Comparison of ENCODE assay signal across 28 cellular contexts in the genomic region with DNA sequence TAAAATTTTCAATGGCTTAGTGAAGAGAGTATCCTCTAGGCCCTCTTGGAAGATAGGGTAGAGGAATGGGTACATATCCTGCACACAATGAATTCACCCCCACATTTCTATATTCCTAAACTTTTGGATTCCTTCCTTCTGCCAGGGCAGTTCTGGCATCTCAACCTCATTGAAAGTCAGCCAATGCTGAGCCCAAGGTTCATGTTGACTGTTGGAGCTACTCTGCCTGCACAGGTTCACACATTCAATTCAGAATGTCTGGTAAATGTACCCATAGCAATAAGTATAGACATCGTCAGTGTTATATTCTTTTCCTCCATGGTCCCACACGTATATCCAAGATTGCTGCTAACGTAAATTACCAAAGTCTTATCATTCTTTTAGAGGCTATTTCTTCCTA.
"Had no signal": no experiment of that assay in that cellular context is flagged by ENCODE, and none has a peak within 500 bp of the region (broad histone marks: within the 10 kb centered on the region; RNA-seq: fewer than 3 reads in every experiment).

No MANE protein-coding gene starts in this region.

- H3K4me1 ChIP-seq: stomach, suprapubic skin, testis, thyroid gland, tibial artery, tibial nerve, transverse colon, upper lobe of left lung, upper lobe of right lung, uterus, vagina had no signal

- H3K27me3 ChIP-seq: stomach, suprapubic skin, testis, thyroid gland, tibial artery, tibial nerve, transverse colon, upper lobe of left lung, upper lobe of right lung, uterus, vagina had no signal

- H3K27me3 Mint-ChIP-seq: type B pancreatic cell had no signal

- H3K4me3 Mint-ChIP-seq: stimulated activated effector memory CD8-positive, alpha-beta T cell treated with anti-CD3 and anti-CD28 coated beads, Interleukin-12 subunit alpha, Interleukin-12 subunit beta, amount 100 ng/mL, for 72 hours; stimulated activated memory B cell treated with anti-CD40 and anti-IgM and Interleukin-4, amounts not matched to agents 10 μg/mL and 1 μg/mL and 100 μg/mL, for 72 hours; stimulated activated naive B cell treated with anti-CD40 and anti-IgM and Interleukin-4, amounts not matched to agents 10 μg/mL and 1 μg/mL and 100 μg/mL, for 72 hours; stimulated activated naive CD8-positive, alpha-beta T cell treated with anti-CD3 and anti-CD28 coated beads, Interleukin-15, amount 100 ng/mL, for 72 hours; stimulated activated naive CD8-positive, alpha-beta T cell treated with anti-CD3 and anti-CD28 coated beads, Interleukin-15, Interleukin-2, amounts not matched to agents 100 ng/mL and 50 ng/mL, for 24 hours; type B pancreatic cell had no signal

- H3K27ac Mint-ChIP-seq: stimulated activated effector memory CD8-positive, alpha-beta T cell treated with anti-CD3 and anti-CD28 coated beads, Interleukin-12 subunit alpha, Interleukin-12 subunit beta, amount 100 ng/mL, for 72 hours; stimulated activated memory B cell treated with anti-CD40 and anti-IgM and Interleukin-4, amounts not matched to agents 10 μg/mL and 1 μg/mL and 100 μg/mL, for 72 hours; stimulated activated naive B cell treated with anti-CD40 and anti-IgM and Interleukin-4, amounts not matched to agents 10 μg/mL and 1 μg/mL and 100 μg/mL, for 72 hours; stimulated activated naive CD8-positive, alpha-beta T cell treated with anti-CD3 and anti-CD28 coated beads, Interleukin-15, amount 100 ng/mL, for 72 hours; stimulated activated naive CD8-positive, alpha-beta T cell treated with anti-CD3 and anti-CD28 coated beads, Interleukin-15, Interleukin-2, amounts not matched to agents 100 ng/mL and 50 ng/mL, for 24 hours; type B pancreatic cell had no signal

- H3K27ac ChIP-seq: stomach, suprapubic skin, testis, thoracic aorta, thyroid gland, tibial artery, tibial nerve, transverse colon, upper lobe of left lung, upper lobe of right lung, uterus, vagina had no signal

- DNase-seq: stimulated activated CD4-positive, alpha-beta T cell treated with anti-CD3 and anti-CD28 coated beads, Interleukin-2, amount 100 ng/mL, for 48 hours; stimulated activated CD4-positive, alpha-beta T cell treated with anti-CD3 and anti-CD28 coated beads, Interleukin-4, amount 100 ng/mL, for 1 hour; stimulated activated CD4-positive, alpha-beta T cell treated with anti-CD3 and anti-CD28 coated beads, Interleukin-4, amount 100 ng/mL, for 24 hours; stimulated activated CD4-positive, alpha-beta T cell treated with anti-CD3 and anti-CD28 coated beads, Interleukin-4, amount 100 ng/mL, for 4 hours; stimulated activated CD8-positive, alpha-beta memory T cell treated with anti-CD3 and anti-CD28 coated beads, Interleukin-4, amount 100 ng/mL, for 48 hours; stimulated activated naive B cell treated with anti-CD40 and anti-IgM and Interleukin-4, amounts not matched to agents 10 μg/mL and 1 μg/mL and 100 μg/mL, for 72 hours; stimulated activated naive CD4-positive, alpha-beta T cell; stimulated activated naive CD4-positive, alpha-beta T cell treated with Interleukin-2 at 50 U/mL for 16 hours; stimulated activated naive CD8-positive, alpha-beta T cell treated with anti-CD3 and anti-CD28 coated beads, Interleukin-15, amount 100 ng/mL, for 72 hours; stimulated activated naive CD8-positive, alpha-beta T cell treated with anti-CD3 and anti-CD28 coated beads, Interleukin-15, Interleukin-2, amounts not matched to agents 100 U/mL and 50 U/mL, for 24 hours; stomach; substantia nigra; testis; thyroid gland; tibial artery; transverse colon; trophoblast cell; upper lobe of left lung; upper lobe of right lung; uterus had no signal

- H3K4me3 ChIP-seq: stomach, suprapubic skin, testis, thoracic aorta, thyroid gland, tibial artery, tibial nerve, transverse colon, upper lobe of left lung, upper lobe of right lung, uterus, vagina had no signal

- H3K9me3 ChIP-seq: stomach, suprapubic skin, testis, thoracic aorta, thyroid gland, tibial artery, tibial nerve, transverse colon, upper lobe of left lung, upper lobe of right lung, uterus, vagina had no signal

- H3K9me3 Mint-ChIP-seq: stimulated activated effector memory CD8-positive, alpha-beta T cell treated with anti-CD3 and anti-CD28 coated beads, Interleukin-12 subunit alpha, Interleukin-12 subunit beta, amount 100 ng/mL, for 72 hours; stimulated activated memory B cell treated with anti-CD40 and anti-IgM and Interleukin-4, amounts not matched to agents 10 μg/mL and 1 μg/mL and 100 μg/mL, for 72 hours; stimulated activated naive B cell treated with anti-CD40 and anti-IgM and Interleukin-4, amounts not matched to agents 10 μg/mL and 1 μg/mL and 100 μg/mL, for 72 hours; stimulated activated naive CD8-positive, alpha-beta T cell treated with anti-CD3 and anti-CD28 coated beads, Interleukin-15, amount 100 ng/mL, for 72 hours; stimulated activated naive CD8-positive, alpha-beta T cell treated with anti-CD3 and anti-CD28 coated beads, Interleukin-15, Interleukin-2, amounts not matched to agents 100 ng/mL and 50 ng/mL, for 24 hours; type B pancreatic cell had no signal

- H3K36me3 ChIP-seq: stomach, suprapubic skin, thoracic aorta, thyroid gland, tibial artery, tibial nerve, transverse colon, upper lobe of left lung, upper lobe of right lung, uterus, vagina had no signal

- H3K36me3 Mint-ChIP-seq: stimulated activated effector memory CD8-positive, alpha-beta T cell treated with anti-CD3 and anti-CD28 coated beads, Interleukin-12 subunit alpha, Interleukin-12 subunit beta, amount 100 ng/mL, for 72 hours; stimulated activated memory B cell treated with anti-CD40 and anti-IgM and Interleukin-4, amounts not matched to agents 10 μg/mL and 1 μg/mL and 100 μg/mL, for 72 hours; stimulated activated naive B cell treated with anti-CD40 and anti-IgM and Interleukin-4, amounts not matched to agents 10 μg/mL and 1 μg/mL and 100 μg/mL, for 72 hours; type B pancreatic cell had no signal

- H3K4me1 Mint-ChIP-seq: stimulated activated memory B cell treated with anti-CD40 and anti-IgM and Interleukin-4, amounts not matched to agents 10 μg/mL and 1 μg/mL and 100 μg/mL, for 72 hours had no signal

- ATAC-seq: stimulated activated effector memory CD8-positive, alpha-beta T cell treated with anti-CD3 and anti-CD28 coated beads, Interleukin-12 subunit alpha, Interleukin-12 subunit beta, amount 100 ng/mL, for 72 hours; stimulated activated memory B cell treated with anti-CD40 and anti-IgM and Interleukin-4, amounts not matched to agents 10 μg/mL and 1 μg/mL and 100 μg/mL, for 72 hours; stimulated activated naive B cell treated with anti-CD40 and anti-IgM and Interleukin-4, amounts not matched to agents 10 μg/mL and 1 μg/mL and 100 μg/mL, for 72 hours; stimulated activated naive CD8-positive, alpha-beta T cell treated with anti-CD3 and anti-CD28 coated beads, Interleukin-15, amount 100 ng/mL, for 72 hours; stimulated activated naive CD8-positive, alpha-beta T cell treated with anti-CD3 and anti-CD28 coated beads, Interleukin-15, Interleukin-2, amounts not matched to agents 100 U/mL and 50 U/mL, for 24 hours; upper lobe of right lung had no signal
